Comparison of ENCODE assay signal across 12 cellular contexts in the genomic region with DNA sequence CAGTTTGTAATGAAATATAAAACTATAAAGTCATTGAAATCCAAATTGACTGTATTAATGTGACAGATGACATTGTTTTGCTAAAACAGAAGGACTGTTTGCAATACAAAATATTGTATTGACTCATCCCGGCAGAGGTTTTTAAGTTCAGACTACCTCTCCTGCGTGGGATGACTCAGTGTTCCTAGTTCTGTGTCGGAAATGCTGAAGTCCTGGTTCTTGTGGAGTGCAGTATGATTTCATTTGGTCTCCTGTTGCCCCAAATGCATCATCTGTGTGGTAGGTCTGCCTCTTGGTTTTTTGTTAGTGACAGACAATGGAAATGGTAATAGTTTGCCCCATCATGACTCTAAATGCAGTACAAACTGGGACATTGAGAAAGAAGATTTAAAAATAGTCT. TPM values are rescaled to one million over a fixed set of nuclear protein-coding genes. Genes with fewer than 3 reads are reported as not detected.
A peak's percentile ranks its signal among the peaks of the same experiment; 100 is the strongest.
DNase-seq lines count a peak whose midpoint lies in the region.
"Had no signal": no experiment of that assay in that cellular context is flagged by ENCODE, and none has a peak within 500 bp of the region (broad histone marks: within the 10 kb centered on the region; RNA-seq: fewer than 3 reads in every experiment).

No MANE protein-coding gene starts in this region.

- H3K27me3 Mint-ChIP-seq in activated CD4-positive, alpha-beta memory T cell treated with anti-CD3 and anti-CD28 coated beads, Interleukin-2, amount 10 ng/mL, durations not matched to agents 7 days and 5 days = no peaks in the 10 kb centered on the region

- POLR2A ChIA-PET in activated CD4-positive, alpha-beta memory T cell treated with anti-CD3 and anti-CD28 coated beads, Interleukin-2, amount 10 ng/mL, durations not matched to agents 7 days and 5 days (lab: Charles Lee) = no interaction called here

- H3K4me3 Mint-ChIP-seq in activated CD4-positive, alpha-beta memory T cell treated with anti-CD3 and anti-CD28 coated beads, Interleukin-2, amount 10 ng/mL, durations not matched to agents 7 days and 5 days = no peak overlapping the region

- no peaks in the 10 kb centered on the region for H3K36me3 Mint-ChIP-seq in activated CD4-positive, alpha-beta memory T cell treated with anti-CD3 and anti-CD28 coated beads, Interleukin-2, amount 10 ng/mL, durations not matched to agents 7 days and 5 days (ENCODE audit: low read depth)

- no peaks in the 10 kb centered on the region for H3K9me3 Mint-ChIP-seq in activated CD4-positive, alpha-beta memory T cell treated with anti-CD3 and anti-CD28 coated beads, Interleukin-2, amount 10 ng/mL, durations not matched to agents 7 days and 5 days

- CTCF ChIA-PET in activated CD4-positive, alpha-beta memory T cell treated with anti-CD3 and anti-CD28 coated beads, Interleukin-2, amount 10 ng/mL, durations not matched to agents 7 days and 5 days (lab: Charles Lee) = no interaction called here

- peak; percentile 48 for DNase-seq in AG08395 (ENCODE audit: low spot score)
- DNase-seq in EH (ENCODE audit: low read depth) = peak; percentile 64
- DNase-seq in activated CD4-positive, alpha-beta memory T cell treated with anti-CD3 and anti-CD28 coated beads, Interleukin-2, amount 10 ng/mL, durations not matched to agents 7 days and 5 days = peak; percentile 24
- peak; percentile 20 for DNase-seq in fibroblast of the conjunctiva (ENCODE audit: low read depth)
- DNase-seq in D341Med (ENCODE audit: low spot score) = no peak
- DNase-seq in islet precursor cell = no peak
- DNase-seq in iPS-NIHi11 (ENCODE audit: low spot score) = no peak
- DNase-seq in DMS79 (lab: John Stamatoyannopoulos, UW) = no peak
- DNase-seq: caudate nucleus, esophagus squamous epithelium, left cardiac atrium, NCI-H2227 treated with DMSO at 0.1 percent for 48 hours had no signal

- H3K4me1 Mint-ChIP-seq in activated CD4-positive, alpha-beta memory T cell treated with anti-CD3 and anti-CD28 coated beads, Interleukin-2, amount 10 ng/mL, durations not matched to agents 7 days and 5 days = peaks cover 35% of the 10 kb centered on the region

- no peak overlapping the region for H3K27ac Mint-ChIP-seq in activated CD4-positive, alpha-beta memory T cell treated with anti-CD3 and anti-CD28 coated beads, Interleukin-2, amount 10 ng/mL, durations not matched to agents 7 days and 5 days

RNA-seq across cellular contexts. Expression of gene PELI2, which starts 27.8 kb away (rescaled TPM):
- 1 to 10 TPM; 5.5 to 7.1 TPM for total RNA-seq in activated CD4-positive, alpha-beta memory T cell treated with anti-CD3 and anti-CD28 coated beads, Interleukin-2, amount 10 ng/mL, durations not matched to agents 7 days and 5 days

Comparison
In these comparisons a context has a peak if more than half of its experiments do, and no peak if none do; other contexts are left out.
1. DNase-seq: peak in AG08395 (single experiment), EH (single experiment), activated CD4-positive, alpha-beta memory T cell treated with anti-CD3 and anti-CD28 coated beads, Interleukin-2, amount 10 ng/mL, durations not matched to agents 7 days and 5 days (single experiment) and fibroblast of the conjunctiva (single experiment); none in D341Med (single experiment), islet precursor cell (single experiment), iPS-NIHi11 (single experiment) and DMS79 (single experiment).